In the genomic region with DNA sequence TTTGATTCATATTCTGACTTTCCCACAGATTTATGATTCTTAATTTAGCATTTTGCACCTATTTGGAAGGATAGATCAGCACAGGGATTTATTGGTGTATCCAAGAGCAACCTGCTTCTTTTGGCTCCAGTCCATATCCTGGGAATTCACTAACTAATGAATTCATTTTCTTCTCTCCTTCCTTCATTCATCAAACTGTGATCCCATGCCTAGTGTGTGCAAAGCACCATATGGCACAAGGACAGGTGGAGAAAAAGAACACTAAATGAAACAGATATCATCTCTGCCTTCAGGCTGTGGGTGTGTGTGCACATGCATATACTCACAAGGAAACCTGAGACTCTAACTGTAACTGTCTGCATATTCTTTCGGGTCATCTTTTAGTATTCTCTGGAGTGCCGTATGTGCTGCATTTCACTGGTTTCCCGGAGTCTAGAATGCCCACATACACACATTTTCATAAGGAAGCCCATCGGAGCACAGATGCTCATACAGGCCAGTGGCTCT, we compare ENCODE assay signal across 24 cellular contexts. TPM values are rescaled to one million over a fixed set of nuclear protein-coding genes. Genes with fewer than 3 reads are reported as not detected.
A peak's percentile ranks its signal among the peaks of the same experiment; 100 is the strongest.
DNase-seq lines count a peak whose midpoint lies in the region; ATAC-seq, FAIRE-seq and TF ChIP-seq lines count a peak whose summit lies in the region.
"Had no signal": no experiment of that assay in that cellular context is flagged by ENCODE, and none has a peak within 500 bp of the region (broad histone marks: within the 10 kb centered on the region; RNA-seq: fewer than 3 reads in every experiment).

No MANE protein-coding gene starts in this region.

- no peak for FAIRE-seq in small intestine (lab: Jason Lieb, UNC)
- FAIRE-seq: G401.6, GM12892, H1 had no signal

- H3K9me3 Mint-ChIP-seq in naive thymus-derived CD4-positive, alpha-beta T cell: peaks cover 0 to 3% (median 0%) of the 10 kb centered on the region in 11 donors

- H3K4me3 ChIP-seq in naive thymus-derived CD4-positive, alpha-beta T cell (ENCODE audit: low read length): no peak overlapping the region
- no peak overlapping the region for H3K4me3 ChIP-seq in small intestine (ENCODE audit: low read depth in 1 of 2, low read length in 2 of 2)
- no peak overlapping the region for H3K4me3 ChIP-seq in prostate gland
- H3K4me3 ChIP-seq: BLaER1 treated with 17β-estradiol and CSF1 and Interleukin-3, amounts not matched to agents 10 nM and 100 nM; MG63; SJSA1 had no signal

- POLR2A ChIA-PET in naive thymus-derived CD4-positive, alpha-beta T cell (lab: Charles Lee): no interaction called here

- no peak for TF ChIP-seq POLR2A in prostate gland (IDR thresholded peaks at IDR 0.05)

- H3K4me1 ChIP-seq in naive thymus-derived CD4-positive, alpha-beta T cell (ENCODE audit: control insufficient read depth in 2 of 2, insufficient read depth in 2 of 2, low read length in 2 of 2): no peaks in the 10 kb centered on the region
- H3K4me1 ChIP-seq in small intestine (ENCODE audit: control insufficient read depth in 2 of 2, insufficient read depth in 1 of 2, low read depth in 1 of 2, low read length in 1 of 2) (no peaks in the 10 kb centered on the region), prostate gland (replicated peaks) (no peaks in the 10 kb centered on the region)
- H3K4me1 ChIP-seq: BLaER1 treated with 17β-estradiol and CSF1 and Interleukin-3, amounts not matched to agents 10 nM and 100 nM; Caco-2; SJSA1 had no signal

- no peaks in the 10 kb centered on the region for H3K9me3 ChIP-seq in naive thymus-derived CD4-positive, alpha-beta T cell (ENCODE audit: control insufficient read depth in 2 of 3, low read length in 3 of 3)
- H3K9me3 ChIP-seq in small intestine (ENCODE audit: control insufficient read depth, low read depth) (no peaks in the 10 kb centered on the region), prostate gland (no peaks in the 10 kb centered on the region)
- H3K9me3 ChIP-seq: Caco-2, MG63, SJSA1 had no signal

- in situ Hi-C loops in G401 (cut with HindIII; ENCODE audit: low sequenced_read_pairs): no loop called here

- H3K27ac Mint-ChIP-seq in naive thymus-derived CD4-positive, alpha-beta T cell: no peak overlapping the region
- H3K27ac Mint-ChIP-seq: CD4-positive, alpha-beta memory T cell had no signal

- H3K27me3 ChIP-seq in naive thymus-derived CD4-positive, alpha-beta T cell (ENCODE audit: control insufficient read depth in 2 of 2, insufficient read depth in 2 of 2, low read length in 2 of 2): no peaks in the 10 kb centered on the region
- H3K27me3 ChIP-seq in small intestine (ENCODE audit: control insufficient read depth in 2 of 2, insufficient read depth in 2 of 2, low read length in 2 of 2) (no peaks in the 10 kb centered on the region), prostate gland (replicated peaks; ENCODE audit: insufficient read depth) (no peaks in the 10 kb centered on the region)
- H3K27me3 ChIP-seq: BLaER1 treated with 17β-estradiol and CSF1 and Interleukin-3, amounts not matched to agents 10 nM and 100 nM; MG63; SJSA1 had no signal

- intact Hi-C loops in naive thymus-derived CD4-positive, alpha-beta T cell (cut with micrococcal nuclease): no loop called here
- intact Hi-C loops in prostate gland (cut with DNase I): no loop called here

- peaks cover 6 to 27% (median 11%) of the 10 kb centered on the region in 5 donors for H3K27me3 Mint-ChIP-seq in naive thymus-derived CD4-positive, alpha-beta T cell

- CTCF ChIA-PET in naive thymus-derived CD4-positive, alpha-beta T cell (lab: Charles Lee): no interaction called here

- no peak for TF ChIP-seq CTCF in prostate gland (IDR thresholded peaks at IDR 0.05)

- no peaks in the 10 kb centered on the region for H3K36me3 Mint-ChIP-seq in naive thymus-derived CD4-positive, alpha-beta T cell
- H3K36me3 Mint-ChIP-seq: CD4-positive, alpha-beta memory T cell had no signal

- peak; percentile 13 for DNase-seq in NCI-H146 (lab: John Stamatoyannopoulos, UW)
- DNase-seq in NCI-H146 treated with DMSO at 0.1 percent for 48 hours (lab: John Stamatoyannopoulos, UW; ENCODE audit: unreplicated experiment): no peak
- peak; percentile 67 for DNase-seq in G401 (ENCODE audit: low spot score)
- peak; percentile 67 to 79 for DNase-seq in NCI-H526 (lab: John Stamatoyannopoulos, UW)
- DNase-seq in naive thymus-derived CD4-positive, alpha-beta T cell: no peak
- no peak for DNase-seq in small intestine
- DNase-seq in prostate gland (ENCODE audit: low spot score): no peak
- DNase-seq: Caco-2; CD4-positive, alpha-beta memory T cell; DMS153; Kasumi-1; MG63; NCI-H1417; NCI-H187 treated with DMSO at 0.1 percent for 48 hours; OCI-M1 had no signal

- peak; percentile 8 for ATAC-seq in naive thymus-derived CD4-positive, alpha-beta T cell
- no peak for ATAC-seq in HG02884 (IDR thresholded peaks at IDR 0.05; ENCODE audit: unreplicated experiment)
- ATAC-seq: Right ventricle myocardium inferior had no signal

- H3K4me1 Mint-ChIP-seq in naive thymus-derived CD4-positive, alpha-beta T cell: peaks cover 0 to 4% (median 0%) of the 10 kb centered on the region in 7 donors
- H3K4me1 Mint-ChIP-seq: CD4-positive, alpha-beta memory T cell had no signal

- H3K4me3 Mint-ChIP-seq in naive thymus-derived CD4-positive, alpha-beta T cell: no peak overlapping the region
- H3K4me3 Mint-ChIP-seq: CD4-positive, alpha-beta memory T cell had no signal

- no peaks in the 10 kb centered on the region for H3K36me3 ChIP-seq in naive thymus-derived CD4-positive, alpha-beta T cell (ENCODE audit: control insufficient read depth in 2 of 3, insufficient read depth in 3 of 3, low read length in 3 of 3)
- no peaks in the 10 kb centered on the region for H3K36me3 ChIP-seq in small intestine (ENCODE audit: control insufficient read depth in 2 of 2, insufficient read depth in 2 of 2, low read length in 2 of 2)
- H3K36me3 ChIP-seq in prostate gland: no peaks in the 10 kb centered on the region
- H3K36me3 ChIP-seq: BLaER1 treated with 17β-estradiol and CSF1 and Interleukin-3, amounts not matched to agents 10 nM and 100 nM; MG63; SJSA1 had no signal

- 92 to 94% (median 93%) methylated on average over 4 of the region's 4 CpGs for WGBS in small intestine, 3 donors
- WGBS in prostate gland: 74% methylated on average over 4 of the region's 4 CpGs

- H3K27ac ChIP-seq in naive thymus-derived CD4-positive, alpha-beta T cell (ENCODE audit: low read depth, low read length): no peak overlapping the region
- H3K27ac ChIP-seq in small intestine (ENCODE audit: low read depth in 1 of 2, low read length in 1 of 2) (no peak overlapping the region), prostate gland (no peak overlapping the region)
- H3K27ac ChIP-seq: 22Rv1; BLaER1 treated with 17β-estradiol and CSF1 and Interleukin-3, amounts not matched to agents 10 nM and 100 nM; SJSA1 had no signal

RNA-seq across cellular contexts. Expression of gene TNP1, which starts 20.2 kb away (rescaled TPM):
- total RNA-seq in G401 (2014; rRNA removed; shearing (Covaris generic)): not detected in 2 replicates
- total RNA-seq in naive thymus-derived CD4-positive, alpha-beta T cell: not detected
- polyA plus RNA-seq in naive thymus-derived CD4-positive, alpha-beta T cell: not detected
- polyA plus RNA-seq in small intestine: not detected
- 100 to 1,000 TPM in 1 of 2 donors, not detected in 1; 251 TPM for total RNA-seq in prostate gland
- total RNA-seq: Caco-2; CD4-positive, alpha-beta memory T cell; H1; Right ventricle myocardium inferior; SJSA1; T-helper 1 cell treated with Interleukin-12 subunit alpha and Interleukin-12 subunit beta and Interleukin-4 antibody, amounts not matched to agents 30 ng/mL and 1 ng/mL, for 36 hours had no signal
- polyA plus RNA-seq: CD4-positive, alpha-beta memory T cell; H1 had no signal

Comparison
In these comparisons a context has a peak if more than half of its experiments do, and no peak if none do; other contexts are left out.
1. DNase-seq: peak in NCI-H146 (single experiment), G401 (single experiment) and NCI-H526 (2 of 2); none in NCI-H146 treated with DMSO at 0.1 percent for 48 hours (single experiment), naive thymus-derived CD4-positive, alpha-beta T cell (0 of 9), small intestine (single experiment) and prostate gland (single experiment).